In genomic region chr1:227234998-227235405, GRCh38 we compare ENCODE assay signal across 8 cellular contexts.
DNase-seq lines count a peak whose midpoint lies in the region; ATAC-seq and TF ChIP-seq lines count a peak whose summit lies in the region.

No MANE protein-coding gene starts in this region.

- H3K4me3 ChIP-seq in astrocyte of the cerebellum (ENCODE audit: low read depth, low read length) (no peak overlapping the region), upper lobe of right lung (no peak overlapping the region)

- H3K36me3 Mint-ChIP-seq in T-helper 2 cell treated with Interferon-gamma antibody and Interleukin-4, amounts not matched to agents 5 μg/mL and 100 μg/mL, for 36 hours (ENCODE audit: low read depth) = no peaks in the 10 kb centered on the region

- peaks cover 5% of the 10 kb centered on the region for H3K4me1 Mint-ChIP-seq in T-helper 2 cell treated with Interferon-gamma antibody and Interleukin-4, amounts not matched to agents 5 μg/mL and 100 μg/mL, for 36 hours (ENCODE audit: low read depth)

- DNase-seq in AG08395 (ENCODE audit: low spot score) = peak; percentile 57
- peak; percentile 20 for DNase-seq in NCI-H2196 (lab: John Stamatoyannopoulos, UW; ENCODE audit: unreplicated experiment)
- DNase-seq in astrocyte of the cerebellum (ENCODE audit: low read depth) = peak; percentile 37
- peak; percentile 56 for DNase-seq in iPS-NIHi11 (ENCODE audit: low spot score)
- DNase-seq in upper lobe of right lung = no peak
- no peak for DNase-seq in NK-92 treated with Interleukin-12 subunit alpha and Interleukin-12 subunit beta, amount 100 ng/mL, for 24 hours (lab: John Stamatoyannopoulos, UW)
- DNase-seq in T-helper 2 cell treated with Interferon-gamma antibody and Interleukin-4, amounts not matched to agents 5 μg/mL and 100 μg/mL, for 36 hours (ENCODE audit: low spot score) = no peak

- ATAC-seq in upper lobe of right lung = peak; percentile 71

- in situ Hi-C loops in astrocyte of the cerebellum (cut with HindIII; ENCODE audit: low sequenced_read_pairs) = no loop called here

- no peaks in the 10 kb centered on the region for H3K4me1 ChIP-seq in upper lobe of right lung

- H3K27ac ChIP-seq in upper lobe of right lung = no peak overlapping the region

- no peaks in the 10 kb centered on the region for H3K27me3 ChIP-seq in upper lobe of right lung

- H3K36me3 ChIP-seq in upper lobe of right lung = no peaks in the 10 kb centered on the region

- TF ChIP-seq CTCF in GM12874 (IDR thresholded peaks at IDR 0.05; ENCODE audit: insufficient read depth, low read depth, low read length) (peak; percentile 33; the same call in 1 of the 2 replicates), astrocyte of the cerebellum (IDR thresholded peaks at IDR 0.05; ENCODE audit: low read depth, low read length, missing control alignments) (peak; percentile 59), upper lobe of right lung (IDR thresholded peaks at IDR 0.05) (peak; percentile 40)

- no peak overlapping the region for H3K4me3 Mint-ChIP-seq in T-helper 2 cell treated with Interferon-gamma antibody and Interleukin-4, amounts not matched to agents 5 μg/mL and 100 μg/mL, for 36 hours

- no peaks in the 10 kb centered on the region for H3K9me3 Mint-ChIP-seq in T-helper 2 cell treated with Interferon-gamma antibody and Interleukin-4, amounts not matched to agents 5 μg/mL and 100 μg/mL, for 36 hours

- H3K27me3 Mint-ChIP-seq in T-helper 2 cell treated with Interferon-gamma antibody and Interleukin-4, amounts not matched to agents 5 μg/mL and 100 μg/mL, for 36 hours (ENCODE audit: low read depth) = peaks cover 5% of the 10 kb centered on the region

- intact Hi-C loops in upper lobe of right lung (cut with DNase I) = no loop called here

- H3K9me3 ChIP-seq in upper lobe of right lung = no peaks in the 10 kb centered on the region

- no peak overlapping the region for H3K27ac Mint-ChIP-seq in T-helper 2 cell treated with Interferon-gamma antibody and Interleukin-4, amounts not matched to agents 5 μg/mL and 100 μg/mL, for 36 hours

Comparison
In these comparisons a context has a peak if more than half of its experiments do, and no peak if none do; other contexts are left out.
1. DNase-seq: peak in AG08395 (single experiment), NCI-H2196 (single experiment), astrocyte of the cerebellum (single experiment) and iPS-NIHi11 (single experiment); none in upper lobe of right lung (single experiment), NK-92 treated with Interleukin-12 subunit alpha and Interleukin-12 subunit beta, amount 100 ng/mL, for 24 hours (single experiment) and T-helper 2 cell treated with Interferon-gamma antibody and Interleukin-4, amounts not matched to agents 5 μg/mL and 100 μg/mL, for 36 hours (single experiment).
2. Peak in every context shown above with its lines, with median percentiles within 50 percentile points of each other: CTCF ChIP-seq.